26 cellular contexts compared by ENCODE assay signal in the genomic region with DNA sequence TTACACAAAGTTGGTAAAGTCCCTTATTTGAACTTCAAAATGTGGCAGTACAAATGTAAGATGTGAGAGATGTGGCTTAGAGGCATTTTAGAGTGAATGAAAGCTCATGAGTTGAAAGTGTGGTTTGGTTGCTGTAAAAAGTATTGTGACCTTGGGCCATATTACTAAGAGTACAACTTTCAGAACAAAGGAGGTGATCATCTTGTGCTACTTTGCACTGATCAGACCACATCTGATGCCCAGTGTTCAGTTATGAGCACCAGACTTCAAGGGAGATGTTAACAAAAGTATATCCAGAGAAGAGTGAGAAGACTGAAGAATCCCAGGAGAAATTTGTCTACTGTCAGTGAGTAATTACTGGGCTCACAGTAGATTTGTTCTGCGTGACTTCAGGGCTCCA. TPM values are rescaled to one million over a fixed set of nuclear protein-coding genes. Genes with fewer than 3 reads are reported as not detected.
A peak's percentile ranks its signal among the peaks of the same experiment; 100 is the strongest.
DNase-seq lines count a peak whose midpoint lies in the region; ATAC-seq, FAIRE-seq and TF ChIP-seq lines count a peak whose summit lies in the region.
"Had no signal": no experiment of that assay in that cellular context is flagged by ENCODE, and none has a peak within 500 bp of the region (broad histone marks: within the 10 kb centered on the region; RNA-seq: fewer than 3 reads in every experiment).

No MANE protein-coding gene starts in this region.

- no peak for TF ChIP-seq POLR2A in K562 (conservative IDR thresholded peaks at IDR 0.05)

- no peaks in the 10 kb centered on the region for H3F3A ChIP-seq in SK-N-SH (replicated peaks; ENCODE audit: insufficient read depth)

- in situ Hi-C loops in K562 (cut with MboI), result loop anchor here (5.0 to 10.0 kb wide), 3 partner anchors 77 to 410 kb away; a partner anchor contains a TSS

- no peak for ATAC-seq in SK-N-SH treated with all-trans-retinoic acid at 6 μM for 48 hours
- peak; percentile 72 to 92 for ATAC-seq in activated naive CD4-positive, alpha-beta T cell treated with anti-CD3 and anti-CD28 coated beads, Interleukin-2, amount 50 U/mL, for 72 hours
- ATAC-seq in K562, result no peak

- H3K27ac ChIP-seq in SK-N-SH (ENCODE audit: low read depth in 2 of 2, low read length in 1 of 2) (no peak overlapping the region), K562 (ENCODE audit: extremely low read depth, low read depth, low read length) (no peak overlapping the region)
- H3K27ac ChIP-seq: 22Rv1 had no signal

- TF ChIP-seq RAD21 in SK-N-SH (IDR thresholded peaks at IDR 0.05; ENCODE audit: low read length) (no peak), K562 (CRISPR knock-in tag; conservative IDR thresholded peaks at IDR 0.05 in 1 of 2, IDR thresholded peaks at IDR 0.05 in 1 of 2) (no peak)

- peak overlapping the region in 1 of 2 donors; percentile 20 for H3K27ac Mint-ChIP-seq in activated naive CD4-positive, alpha-beta T cell treated with anti-CD3 and anti-CD28 coated beads, Interleukin-2, amount 50 U/mL, for 72 hours
- H3K27ac Mint-ChIP-seq: CD4-positive, alpha-beta memory T cell; HFFc6 had no signal

- H3K27me3 ChIP-seq in SK-N-SH (ENCODE audit: insufficient read depth) (no peaks in the 10 kb centered on the region), K562 (ENCODE audit: control insufficient read depth in 2 of 2, insufficient read depth in 2 of 2, low read length in 2 of 2) (no peaks in the 10 kb centered on the region), BE2C (no peaks in the 10 kb centered on the region)

- H3K4me3 ChIP-seq in SK-N-SH (ENCODE audit: low read depth in 2 of 2, low read length in 1 of 2), result no peak overlapping the region
- H3K4me3 ChIP-seq in K562, result no peak overlapping the region
- H3K4me3 ChIP-seq in BE2C (ENCODE audit: low read depth, low read length), result no peak overlapping the region
- H3K4me3 ChIP-seq: HAP-1 had no signal

- FAIRE-seq in K562 (lab: Jason Lieb, UNC), result no peak
- FAIRE-seq: A204.1, GM18507, H54 had no signal

- H3K9me3 ChIP-seq in SK-N-SH (no peaks in the 10 kb centered on the region), K562 (replicated peaks; ENCODE audit: control insufficient read depth, insufficient read depth, low read depth, low read length) (no peaks in the 10 kb centered on the region), BE2C (no peaks in the 10 kb centered on the region)
- H3K9me3 ChIP-seq: HAP-1 had no signal

- no peak overlapping the region for H2AFZ ChIP-seq in SK-N-SH (ENCODE audit: low read depth)
- no peak overlapping the region for H2AFZ ChIP-seq in K562 (ENCODE audit: low read depth, low read length)

- POLR2A ChIA-PET in SK-N-SH (lab: Yijun Ruan, JAX), result no interaction called here
- POLR2A ChIA-PET in K562 (lab: Yijun Ruan, JAX), result no interaction called here

- H3K9me3 Mint-ChIP-seq in activated naive CD4-positive, alpha-beta T cell treated with anti-CD3 and anti-CD28 coated beads, Interleukin-2, amount 50 U/mL, for 72 hours, result no peaks in the 10 kb centered on the region
- H3K9me3 Mint-ChIP-seq: HFFc6 had no signal

- 53% methylated on average over 1 of the region's 1 CpG for WGBS in SK-N-SH (ENCODE audit: low lambda C conversion rate)
- 73% methylated on average over 1 of the region's 1 CpG for WGBS in K562 (ENCODE audit: insufficient coverage, low coverage, missing lambda C conversion rate)

- no peaks in the 10 kb centered on the region for H3K79me2 ChIP-seq in SK-N-SH (ENCODE audit: insufficient read depth)
- no peaks in the 10 kb centered on the region for H3K79me2 ChIP-seq in K562 (ENCODE audit: control insufficient read depth, insufficient read depth, low read length)

- H4K20me1 ChIP-seq in SK-N-SH (ENCODE audit: insufficient read depth) (no peaks in the 10 kb centered on the region), K562 (replicated peaks; ENCODE audit: control insufficient read depth, insufficient read depth, low read length) (no peaks in the 10 kb centered on the region)

- DNase-seq in SK-N-SH, result no peak
- DNase-seq in activated naive CD4-positive, alpha-beta T cell treated with anti-CD3 and anti-CD28 coated beads, Interleukin-2, amount 50 U/mL, for 72 hours (ENCODE audit: low spot score in 2 of 2), result no peak
- DNase-seq in activated naive CD4-positive, alpha-beta T cell treated with anti-CD3 and anti-CD28 coated beads, Interleukin-2, amount 50 U/mL, for 16 hours, result no peak
- DNase-seq in K562 (ENCODE audit: extremely low read depth in 1 of 4, low spot score in 3 of 4), result no peak
- DNase-seq in NCI-H82 (lab: John Stamatoyannopoulos, UW), result no peak
- DNase-seq in BE2C, result no peak
- DNase-seq: ACHN; AML-193; C1 segment of cervical spinal cord; Calu3; CD4-positive, alpha-beta memory T cell; COR-L47; DMS53; DMS79 treated with DMSO at 0.1 percent for 48 hours; GF-D8; GOT3; HFFc6 had no signal

- no peaks in the 10 kb centered on the region for H3K36me3 Mint-ChIP-seq in activated naive CD4-positive, alpha-beta T cell treated with anti-CD3 and anti-CD28 coated beads, Interleukin-2, amount 50 U/mL, for 72 hours

- CTCF ChIA-PET in SK-N-SH (lab: Yijun Ruan, JAX), result interaction anchor here (0.9 to 1.5 kb wide), 3 partner anchors 13 to 205 kb away, joined by 3 read pairs; no protein-coding TSS in a partner anchor
- CTCF ChIA-PET in K562 (lab: Yijun Ruan, JAX; ENCODE audit: low intra/inter-chr PET ratio), result no interaction called here

- BruUV-seq in K562 (replicated peaks; lab: Mats Ljungman, UMichigan), result no TSS peak

- H3K4me2 ChIP-seq in SK-N-SH, result no peak overlapping the region
- no peak overlapping the region for H3K4me2 ChIP-seq in K562 (ENCODE audit: insufficient read depth, low read length)

- H3K4me1 ChIP-seq in SK-N-SH (ENCODE audit: control insufficient read depth in 1 of 2, insufficient read depth in 2 of 2, low read depth in 1 of 2, low read length in 1 of 2), result no peaks in the 10 kb centered on the region
- peaks cover 17 to 25% of the 10 kb centered on the region in 2 experiments; a peak in 4 of 5 replicates for H3K4me1 ChIP-seq in K562 (replicated peaks in 1 of 2; ENCODE audit: control insufficient read depth in 2 of 2, insufficient read depth in 2 of 2, low read length in 2 of 2)
- no peaks in the 10 kb centered on the region; the same call in 1 of the 2 replicates for H3K4me1 ChIP-seq in BE2C
- H3K4me1 ChIP-seq: HAP-1 had no signal

- intact Hi-C loops in K562 (cut with micrococcal nuclease), result loop anchor here (5.0 kb wide), 2 partner anchors 402 to 722 kb away; no protein-coding TSS in a partner anchor

- H3K9me1 ChIP-seq in K562 (ENCODE audit: control insufficient read depth, insufficient read depth, low read length), result no peaks in the 10 kb centered on the region

- H3K9me2 ChIP-seq in SK-N-SH, result no peaks in the 10 kb centered on the region

- TF ChIP-seq CTCF in SK-N-SH (IDR thresholded peaks at IDR 0.05) (no peak), K562 (IDR thresholded peaks at IDR 0.05 in 2 of 3, conservative IDR thresholded peaks at IDR 0.05 in 1 of 3; ENCODE audit: insufficient read depth in 2 of 3, low read depth in 1 of 3, low read length in 3 of 3) (no peak), BE2C (IDR thresholded peaks at IDR 0.05; ENCODE audit: low read depth, low read length) (no peak)

- H3K36me3 ChIP-seq in SK-N-SH (replicated peaks in 1 of 2; ENCODE audit: control insufficient read depth in 1 of 2, insufficient read depth in 2 of 2, low read length in 1 of 2), result no peaks in the 10 kb centered on the region
- no peaks in the 10 kb centered on the region; the same call in 2 of the 3 replicates for H3K36me3 ChIP-seq in K562 (ENCODE audit: control insufficient read depth, insufficient read depth, low read length)
- no peaks in the 10 kb centered on the region for H3K36me3 ChIP-seq in BE2C
- H3K36me3 ChIP-seq: HAP-1 had no signal

- no peak for TF ChIP-seq EP300 in SK-N-SH (IDR thresholded peaks at IDR 0.05; ENCODE audit: borderline replicate concordance in 1 of 2, low read depth in 1 of 2, low read length in 1 of 2)
- TF ChIP-seq EP300 in K562 (IDR thresholded peaks at IDR 0.05; ENCODE audit: low read length), result no peak

- no peak overlapping the region for H3K9ac ChIP-seq in SK-N-SH
- no peak overlapping the region for H3K9ac ChIP-seq in K562 (ENCODE audit: insufficient read depth in 1 of 2, low read depth in 2 of 2, low read length in 2 of 2)

RNA-seq across cellular contexts. Expression of a gene that starts 30.2 kb away (rescaled TPM):
- 4.4 and 5.3 TPM in 2 replicates for polyA plus RNA-seq in SK-N-SH (2012; rRNA removed)
- 3.0 and 4.7 TPM in 2 replicates for polyA plus RNA-seq in SK-N-SH (2012; cell fraction: cytosol; rRNA removed)
- polyA plus RNA-seq in SK-N-SH (2012; cell fraction: nucleus; rRNA removed), result 3.5 and 4.7 TPM in 2 replicates
- total RNA-seq in activated naive CD4-positive, alpha-beta T cell treated with anti-CD3 and anti-CD28 coated beads, Interleukin-2, amount 50 U/mL, for 72 hours, result 1 to 10 TPM; 2.1 to 3.6 TPM
- 5.1 and 6.6 TPM in 2 replicates for total RNA-seq in K562 (2011; cell fraction: chromatin; rRNA removed; ENCODE audit: low replicate concordance)
- 2.7 and 2.8 TPM in 2 replicates for total RNA-seq in K562 (2011; cell fraction: nucleolus; rRNA removed)
- 2.7 and 4.0 TPM in 2 replicates for total RNA-seq in K562 (2011; cell fraction: nucleoplasm; rRNA removed)
- 0.05 and 0.12 TPM in 2 replicates for total RNA-seq in K562 (2014; rRNA removed)
- 0.22 TPM in 2 replicates for total RNA-seq in K562 (2014; rRNA removed; fragmentation: Illumina TruSeq; extraction: Trizol)
- total RNA-seq in K562 (2015; rRNA removed; fragmentation: Illumina TruSeq; extraction: Trizol), result 0.23 and 0.25 TPM in 2 replicates
- total RNA-seq in K562 (2021), result 0.69 TPM in 2 replicates
- 0.40 and 0.79 TPM in 2 replicates for polyA plus RNA-seq in K562 (2011; rRNA removed)
- 0.53 and 0.58 TPM in 2 replicates for polyA plus RNA-seq in K562 (2011; cell fraction: cytosol; rRNA removed)
- polyA plus RNA-seq in K562 (2011; cell fraction: nucleus; rRNA removed), result 3.3 and 4.5 TPM in 2 replicates
- 0.35 and 1.5 TPM in 2 replicates for polyA plus RNA-seq in K562 (2012)
- 0.65 and 0.80 TPM in 2 replicates for polyA plus RNA-seq in K562 (2014; fragmentation: Illumina TruSeq; extraction: Trizol)
- under 1 TPM; 0.03 to 0.11 TPM for polyA plus RNA-seq in K562 (2014; fragmentation: Nextera tagmentation; extraction: Ambion mirVana)
- polyA plus RNA-seq in K562 (2014; rRNA removed), result 0.81 and 0.86 TPM in 2 replicates
- 0.42 TPM in 2 replicates for polyA minus RNA-seq in K562 (2011; rRNA and poly(A)+ RNA removed)
- 0.55 TPM in 1 of 2 replicates, not detected in the other for polyA minus RNA-seq in K562 (2011; cell fraction: cytosol; rRNA and poly(A)+ RNA removed)
- 0.54 and 0.78 TPM in 2 replicates for polyA minus RNA-seq in K562 (2011; cell fraction: nucleus; rRNA and poly(A)+ RNA removed)
- 3.2 TPM for polyA plus RNA-seq in BE2C (2012; ENCODE audit: insufficient read depth, insufficient read length, low read depth)
- total RNA-seq: Daoy, G401 had no signal

RNA-seq across cellular contexts. Expression of a gene that starts 48.2 kb away (rescaled TPM):
- polyA plus RNA-seq in SK-N-SH (2012; rRNA removed) (not detected in 2 replicates), K562 (2011; rRNA removed) (not detected in 2 replicates), K562 (2014; fragmentation: Illumina TruSeq; extraction: Trizol) (not detected in 2 replicates), K562 (2014; fragmentation: Nextera tagmentation; extraction: Ambion mirVana) (not detected), K562 (2014; rRNA removed) (not detected in 2 replicates)
- not detected in 2 replicates for polyA plus RNA-seq in SK-N-SH (2012; cell fraction: cytosol; rRNA removed)
- not detected in 2 replicates for polyA plus RNA-seq in SK-N-SH (2012; cell fraction: nucleus; rRNA removed)
- total RNA-seq in activated naive CD4-positive, alpha-beta T cell treated with anti-CD3 and anti-CD28 coated beads, Interleukin-2, amount 50 U/mL, for 72 hours, result under 1 TPM in 1 of 2 donors, not detected in 1; 0.16 TPM
- not detected in 2 replicates for total RNA-seq in K562 (2011; cell fraction: chromatin; rRNA removed; ENCODE audit: low replicate concordance)
- not detected in 2 replicates for total RNA-seq in K562 (2011; cell fraction: nucleolus; rRNA removed)
- total RNA-seq in K562 (2011; cell fraction: nucleoplasm; rRNA removed), result not detected in 2 replicates
- total RNA-seq in K562 (2014; rRNA removed) (not detected in 2 replicates), K562 (2014; rRNA removed; fragmentation: Illumina TruSeq; extraction: Trizol) (not detected in 2 replicates), K562 (2015; rRNA removed; fragmentation: Illumina TruSeq; extraction: Trizol) (not detected in 2 replicates), K562 (2021) (0.11 TPM in 1 of 2 replicates, not detected in the other)
- not detected in 2 replicates for polyA plus RNA-seq in K562 (2011; cell fraction: cytosol; rRNA removed)
- not detected in 2 replicates for polyA plus RNA-seq in K562 (2011; cell fraction: nucleus; rRNA removed)
- polyA plus RNA-seq in K562 (2012), result not detected in 2 replicates
- not detected in 2 replicates for polyA minus RNA-seq in K562 (2011; rRNA and poly(A)+ RNA removed)
- polyA minus RNA-seq in K562 (2011; cell fraction: cytosol; rRNA and poly(A)+ RNA removed), result not detected in 2 replicates
- not detected in 2 replicates for polyA minus RNA-seq in K562 (2011; cell fraction: nucleus; rRNA and poly(A)+ RNA removed)
- not detected for polyA plus RNA-seq in BE2C (2012; ENCODE audit: insufficient read depth, insufficient read length, low read depth)
- total RNA-seq: CD4-positive, alpha-beta memory T cell; Daoy; HFFc6 had no signal
- polyA plus RNA-seq: BJ; CD4-positive, alpha-beta memory T cell had no signal

RNA-seq across cellular contexts. Expression of a gene that starts 56.4 kb away (rescaled TPM):
- polyA plus RNA-seq in SK-N-SH (2012; rRNA removed) (11.3 and 18.5 TPM in 2 replicates), K562 (2011; rRNA removed) (8.5 and 19.1 TPM in 2 replicates), K562 (2014; fragmentation: Illumina TruSeq; extraction: Trizol) (26.7 and 31.0 TPM in 2 replicates), K562 (2014; fragmentation: Nextera tagmentation; extraction: Ambion mirVana) (1 to 10 TPM; 1.6 to 2.8 TPM), K562 (2014; rRNA removed) (15.6 and 17.7 TPM in 2 replicates)
- 8.6 and 9.8 TPM in 2 replicates for polyA plus RNA-seq in SK-N-SH (2012; cell fraction: cytosol; rRNA removed)
- polyA plus RNA-seq in SK-N-SH (2012; cell fraction: nucleus; rRNA removed), result 51.1 and 57.3 TPM in 2 replicates
- 10 to 100 TPM; 57.5 to 86.5 TPM for total RNA-seq in activated naive CD4-positive, alpha-beta T cell treated with anti-CD3 and anti-CD28 coated beads, Interleukin-2, amount 50 U/mL, for 72 hours
- 282 and 395 TPM in 2 replicates for total RNA-seq in K562 (2011; cell fraction: chromatin; rRNA removed; ENCODE audit: low replicate concordance)
- total RNA-seq in K562 (2011; cell fraction: nucleolus; rRNA removed), result 116 and 125 TPM in 2 replicates
- 127 and 134 TPM in 2 replicates for total RNA-seq in K562 (2011; cell fraction: nucleoplasm; rRNA removed)
- total RNA-seq in K562 (2014; rRNA removed) (18.4 and 23.1 TPM in 2 replicates), K562 (2014; rRNA removed; fragmentation: Illumina TruSeq; extraction: Trizol) (7.7 and 8.6 TPM in 2 replicates), K562 (2015; rRNA removed; fragmentation: Illumina TruSeq; extraction: Trizol) (7.7 and 10.3 TPM in 2 replicates), K562 (2021) (47.3 and 49.7 TPM in 2 replicates)
- polyA plus RNA-seq in K562 (2011; cell fraction: cytosol; rRNA removed), result 11.3 and 12.0 TPM in 2 replicates
- 149 and 177 TPM in 2 replicates for polyA plus RNA-seq in K562 (2011; cell fraction: nucleus; rRNA removed)
- polyA plus RNA-seq in K562 (2012), result 27.2 and 37.7 TPM in 2 replicates
- 26.7 and 27.1 TPM in 2 replicates for polyA minus RNA-seq in K562 (2011; rRNA and poly(A)+ RNA removed)
- polyA minus RNA-seq in K562 (2011; cell fraction: cytosol; rRNA and poly(A)+ RNA removed), result 51.0 and 53.6 TPM in 2 replicates
- 58.2 and 76.0 TPM in 2 replicates for polyA minus RNA-seq in K562 (2011; cell fraction: nucleus; rRNA and poly(A)+ RNA removed)
- 81.2 TPM for polyA plus RNA-seq in BE2C (2012; ENCODE audit: insufficient read depth, insufficient read length, low read depth)

Comparison
In these comparisons a context has a peak if more than half of its experiments do, and no peak if none do; other contexts are left out.
1. ATAC-seq: peak in activated naive CD4-positive, alpha-beta T cell treated with anti-CD3 and anti-CD28 coated beads, Interleukin-2, amount 50 U/mL, for 72 hours (2 of 2); none in SK-N-SH treated with all-trans-retinoic acid at 6 μM for 48 hours (single experiment) and K562 (single experiment).